ENCODE assay signal across 14 cellular contexts in genomic region chr20:63898882-63899558, GRCh38. TPM values are rescaled to one million over a fixed set of nuclear protein-coding genes. Genes with fewer than 3 reads are reported as not detected.
DNase-seq lines count a peak whose midpoint lies in the region; TF ChIP-seq lines count a peak whose summit lies in the region.
"Had no signal": no experiment of that assay in that cellular context is flagged by ENCODE, and none has a peak within 500 bp of the region (broad histone marks: within the 10 kb centered on the region; RNA-seq: fewer than 3 reads in every experiment).

No MANE protein-coding gene starts in this region.

- no peaks in the 10 kb centered on the region for H3K9me3 ChIP-seq in effector memory CD4-positive, alpha-beta T cell (ENCODE audit: control insufficient read depth, low read length)
- no peaks in the 10 kb centered on the region for H3K9me3 ChIP-seq in prostate gland

- H3K36me3 ChIP-seq in effector memory CD4-positive, alpha-beta T cell (ENCODE audit: control insufficient read depth, insufficient read depth, low read length) = peaks cover 3% of the 10 kb centered on the region
- no peaks in the 10 kb centered on the region for H3K36me3 ChIP-seq in prostate gland

- intact Hi-C loops in prostate gland (cut with DNase I) = loop anchor here (10.0 kb wide), 1 partner anchor 166 kb away; the partner anchor contains the start of gene TCEA2

- H3K27ac ChIP-seq in effector memory CD4-positive, alpha-beta T cell (ENCODE audit: insufficient read depth, low read length, poor library complexity, severe bottlenecking) = peak overlapping the region; percentile 7
- H3K27ac ChIP-seq in prostate gland = no peak overlapping the region

- no peaks in the 10 kb centered on the region for H3K27me3 ChIP-seq in effector memory CD4-positive, alpha-beta T cell (replicated peaks; ENCODE audit: control insufficient read depth, insufficient read depth, low read length, poor library complexity, severe bottlenecking)
- no peaks in the 10 kb centered on the region for H3K27me3 ChIP-seq in prostate gland (replicated peaks; ENCODE audit: insufficient read depth)

- DNase-seq in AML-193 (lab: John Stamatoyannopoulos, UW) (peak; percentile 68 to 75), D341Med (ENCODE audit: low spot score) (peak; percentile 70), SIG-M5 treated with dmso at 0.1 percent for 504 hours (lab: John Stamatoyannopoulos, UW; ENCODE audit: unreplicated experiment) (peak; percentile 66), prostate gland (ENCODE audit: low spot score) (no peak), OCI-M2 (lab: John Stamatoyannopoulos, UW; ENCODE audit: unreplicated experiment) (no peak), NCI-H146 treated with DMSO at 0.1 percent for 48 hours (lab: John Stamatoyannopoulos, UW; ENCODE audit: unreplicated experiment) (no peak), dermis blood vessel endothelial cell (no peak)
- no peak for DNase-seq in effector memory CD4-positive, alpha-beta T cell
- DNase-seq: hippocampal formation, NCI-H1105 treated with DMSO at 0.1 percent for 48 hours, NCI-H526, SW 1271 had no signal

- 80% methylated on average over 10 of the region's 10 CpGs for WGBS in prostate gland

- no peak for TF ChIP-seq CTCF in prostate gland (IDR thresholded peaks at IDR 0.05)

- H3K4me3 ChIP-seq in effector memory CD4-positive, alpha-beta T cell (ENCODE audit: insufficient read depth, low read depth, low read length, poor library complexity, severe bottlenecking) = no peak overlapping the region
- H3K4me3 ChIP-seq in prostate gland = no peak overlapping the region

- H3K4me1 ChIP-seq in effector memory CD4-positive, alpha-beta T cell (ENCODE audit: control insufficient read depth, insufficient read depth, low read length, poor library complexity, severe bottlenecking) = peaks cover 37% of the 10 kb centered on the region
- H3K4me1 ChIP-seq in prostate gland (replicated peaks) = peaks cover 16% of the 10 kb centered on the region

- no peak for TF ChIP-seq POLR2A in prostate gland (IDR thresholded peaks at IDR 0.05)

RNA-seq across cellular contexts. Expression of gene DNAJC5, which starts 4.1 kb away (rescaled TPM):
- total RNA-seq in prostate gland = 10 to 100 TPM; 44.4 to 66.6 TPM
- total RNA-seq in dermis blood vessel endothelial cell = 90.9 and 98.3 TPM in 2 replicates

RNA-seq across cellular contexts. Expression of gene TPD52L2, which starts 34.0 kb away (rescaled TPM):
- total RNA-seq in prostate gland (100 to 1,000 TPM; 105 to 127 TPM), dermis blood vessel endothelial cell (169 and 181 TPM in 2 replicates)

RNA-seq across cellular contexts. Expression of gene ABHD16B, which starts 37.7 kb away (rescaled TPM):
- 1 to 10 TPM in 1 of 2 donors, not detected in 1; 1.6 TPM for total RNA-seq in prostate gland
- not detected in 2 replicates for total RNA-seq in dermis blood vessel endothelial cell
- total RNA-seq: endothelial cell of umbilical vein, lung microvascular endothelial cell had no signal

RNA-seq across cellular contexts. Expression of gene UCKL1, which starts 57.2 kb away (rescaled TPM):
- 10 to 100 TPM; 46.6 to 66.2 TPM for total RNA-seq in prostate gland
- 40.7 and 46.4 TPM in 2 replicates for total RNA-seq in dermis blood vessel endothelial cell

Comparison
In these comparisons a context has a peak if more than half of its experiments do, and no peak if none do; other contexts are left out.
1. DNase-seq: peak in AML-193 (2 of 2), D341Med (single experiment) and SIG-M5 treated with dmso at 0.1 percent for 504 hours (single experiment); none in effector memory CD4-positive, alpha-beta T cell (0 of 3), prostate gland (single experiment), OCI-M2 (single experiment), NCI-H146 treated with DMSO at 0.1 percent for 48 hours (single experiment) and dermis blood vessel endothelial cell (single experiment).